In genomic region chr16:24344791-24345190, GRCh38 we compare ENCODE assay signal across 17 cellular contexts.
DNase-seq lines count a peak whose midpoint lies in the region; ATAC-seq, FAIRE-seq and TF ChIP-seq lines count a peak whose summit lies in the region.
"Had no signal": no experiment of that assay in that cellular context is flagged by ENCODE, and none has a peak within 500 bp of the region (broad histone marks: within the 10 kb centered on the region; RNA-seq: fewer than 3 reads in every experiment).

No MANE protein-coding gene starts in this region.

- FAIRE-seq in GM12878 (lab: Jason Lieb, UNC): peak; percentile 41
- FAIRE-seq: H1 had no signal

- RAD21 ChIA-PET in GM12878 (lab: Charles Lee; ENCODE audit: unreplicated experiment): no interaction called here

- H3K4me2 ChIP-seq in GM12878 (ENCODE audit: control insufficient read depth, insufficient read depth): no peak overlapping the region

- TF ChIP-seq RAD21 in GM12878 (IDR thresholded peaks at IDR 0.05; ENCODE audit: insufficient read depth, low read depth, low read length): no peak

- TF ChIP-seq CTCF in GM12878 (IDR thresholded peaks at IDR 0.05 in 2 of 3, conservative IDR thresholded peaks at IDR 0.05 in 1 of 3; ENCODE audit: control insufficient read depth in 2 of 3, extremely low read depth in 1 of 3, insufficient read depth in 1 of 3, low read depth in 3 of 3, low read length in 3 of 3): no peak

- TF ChIP-seq EP300 in GM12878 (IDR thresholded peaks at IDR 0.05; ENCODE audit: borderline replicate concordance in 1 of 2, control insufficient read depth in 1 of 2, low read depth in 2 of 2, low read length in 2 of 2): no peak

- TF ChIP-seq POLR2A in GM12878 (IDR thresholded peaks at IDR 0.05; ENCODE audit: low read depth, low read length): no peak

- H3K4me3 ChIP-seq in GM12878: no peak overlapping the region
- H3K4me3 ChIP-seq: HAP-1 had no signal

- in situ Hi-C loops in GM12878 (cut with MboI): no loop called here

- H2AFZ ChIP-seq in GM12878 (ENCODE audit: control insufficient read depth, low read depth, low read length): no peak overlapping the region

- CTCF ChIA-PET in GM12878 (lab: Yijun Ruan, JAX): no interaction called here

- SMC1A ChIA-PET in GM12878 (lab: Charles Lee; ENCODE audit: uncharacterized antibody, unreplicated experiment): interaction anchor here (1.7 kb wide), 1 partner anchor 15 kb away, joined by 3 read pairs; no protein-coding TSS in a partner anchor

- peak; percentile 9 for DNase-seq in Daoy (ENCODE audit: low read depth)
- peak; percentile 13 for DNase-seq in NCI-H69 (lab: John Stamatoyannopoulos, UW)
- no peak for DNase-seq in GM12878 (ENCODE audit: low read depth, low spot score)
- peak; percentile 53 for DNase-seq in mucosa of gallbladder (ENCODE audit: low spot score)
- no peak for DNase-seq in activated gamma-delta T cell (lab: John Stamatoyannopoulos, UW)
- no peak for DNase-seq in UCSD-AML1 (lab: John Stamatoyannopoulos, UW; ENCODE audit: unreplicated experiment)
- DNase-seq in midbrain (lab: John Stamatoyannopoulos, UW): no peak
- DNase-seq: CD4-positive, alpha-beta memory T cell; DND-41; GF-D8; HFFc6; IMR-90; KBM-7 had no signal

- no peak overlapping the region for H3K27ac ChIP-seq in GM12878 (ENCODE audit: control insufficient read depth, insufficient read depth)
- H3K27ac ChIP-seq: C4-2B had no signal

- H3K36me3 ChIP-seq in GM12878 (ENCODE audit: control insufficient read depth in 2 of 2, insufficient read depth in 2 of 2, low read length in 1 of 2): no peaks in the 10 kb centered on the region
- H3K36me3 ChIP-seq: HAP-1 had no signal

- no peaks in the 10 kb centered on the region for H3K79me2 ChIP-seq in GM12878 (ENCODE audit: control insufficient read depth, insufficient read depth, low read length)

- BruUV-seq in GM12878 (replicated peaks; lab: Mats Ljungman, UMichigan): no TSS peak

- WGBS in GM12878 (ENCODE audit: insufficient coverage, insufficient replicate concordance, low lambda C conversion rate, missing lambda C conversion rate): 46% methylated on average over 2 of the region's 2 CpGs

- H4K20me1 ChIP-seq in GM12878 (ENCODE audit: control insufficient read depth, insufficient read depth): no peaks in the 10 kb centered on the region

- H3K9me3 ChIP-seq in GM12878 (replicated peaks; ENCODE audit: control insufficient read depth, insufficient read depth, low read length): no peaks in the 10 kb centered on the region
- H3K9me3 ChIP-seq: HAP-1 had no signal

- intact Hi-C loops in GM12878 (cut with micrococcal nuclease; ENCODE audit: unreplicated experiment): no loop called here

- ATAC-seq in GM12878: no peak
- ATAC-seq in HG03520 (IDR thresholded peaks at IDR 0.05; ENCODE audit: unreplicated experiment): no peak

- POLR2A ChIA-PET in GM12878 (lab: Charles Lee): no interaction called here

- H3K27me3 ChIP-seq in GM12878 (replicated peaks in 1 of 2; ENCODE audit: control insufficient read depth in 2 of 2, insufficient read depth in 2 of 2, low read length in 1 of 2): no peaks in the 10 kb centered on the region

- no peaks in the 10 kb centered on the region for H3K4me1 ChIP-seq in GM12878 (ENCODE audit: control insufficient read depth, insufficient read depth, low read length)
- H3K4me1 ChIP-seq: HAP-1 had no signal

- no peak overlapping the region for H3K9ac ChIP-seq in GM12878 (ENCODE audit: control insufficient read depth, insufficient read depth, low read length)

TF ChIP-seq in GM12878, 131 proteins besides CTCF, POLR2A, EP300 and RAD21:
- TF ChIP-seq TCF3 (IDR thresholded peaks at IDR 0.05; ENCODE audit: borderline replicate concordance, insufficient read depth, low read depth, low read length) (no peak), ZNF274 (IDR thresholded peaks at IDR 0.05; ENCODE audit: insufficient read depth, insufficient read length) (no peak), MTA3 (IDR thresholded peaks at IDR 0.05; ENCODE audit: borderline replicate concordance, low read length) (no peak), NFYA (IDR thresholded peaks at IDR 0.05; ENCODE audit: borderline replicate concordance, low read depth, low read length) (no peak), YBX1 (IDR thresholded peaks at IDR 0.05) (no peak), LARP7 (IDR thresholded peaks at IDR 0.05) (no peak), PKNOX1 (IDR thresholded peaks at IDR 0.05) (no peak), FOXM1 (IDR thresholded peaks at IDR 0.05; ENCODE audit: low read depth, low read length) (no peak)
- TF ChIP-seq, protein P1, sequence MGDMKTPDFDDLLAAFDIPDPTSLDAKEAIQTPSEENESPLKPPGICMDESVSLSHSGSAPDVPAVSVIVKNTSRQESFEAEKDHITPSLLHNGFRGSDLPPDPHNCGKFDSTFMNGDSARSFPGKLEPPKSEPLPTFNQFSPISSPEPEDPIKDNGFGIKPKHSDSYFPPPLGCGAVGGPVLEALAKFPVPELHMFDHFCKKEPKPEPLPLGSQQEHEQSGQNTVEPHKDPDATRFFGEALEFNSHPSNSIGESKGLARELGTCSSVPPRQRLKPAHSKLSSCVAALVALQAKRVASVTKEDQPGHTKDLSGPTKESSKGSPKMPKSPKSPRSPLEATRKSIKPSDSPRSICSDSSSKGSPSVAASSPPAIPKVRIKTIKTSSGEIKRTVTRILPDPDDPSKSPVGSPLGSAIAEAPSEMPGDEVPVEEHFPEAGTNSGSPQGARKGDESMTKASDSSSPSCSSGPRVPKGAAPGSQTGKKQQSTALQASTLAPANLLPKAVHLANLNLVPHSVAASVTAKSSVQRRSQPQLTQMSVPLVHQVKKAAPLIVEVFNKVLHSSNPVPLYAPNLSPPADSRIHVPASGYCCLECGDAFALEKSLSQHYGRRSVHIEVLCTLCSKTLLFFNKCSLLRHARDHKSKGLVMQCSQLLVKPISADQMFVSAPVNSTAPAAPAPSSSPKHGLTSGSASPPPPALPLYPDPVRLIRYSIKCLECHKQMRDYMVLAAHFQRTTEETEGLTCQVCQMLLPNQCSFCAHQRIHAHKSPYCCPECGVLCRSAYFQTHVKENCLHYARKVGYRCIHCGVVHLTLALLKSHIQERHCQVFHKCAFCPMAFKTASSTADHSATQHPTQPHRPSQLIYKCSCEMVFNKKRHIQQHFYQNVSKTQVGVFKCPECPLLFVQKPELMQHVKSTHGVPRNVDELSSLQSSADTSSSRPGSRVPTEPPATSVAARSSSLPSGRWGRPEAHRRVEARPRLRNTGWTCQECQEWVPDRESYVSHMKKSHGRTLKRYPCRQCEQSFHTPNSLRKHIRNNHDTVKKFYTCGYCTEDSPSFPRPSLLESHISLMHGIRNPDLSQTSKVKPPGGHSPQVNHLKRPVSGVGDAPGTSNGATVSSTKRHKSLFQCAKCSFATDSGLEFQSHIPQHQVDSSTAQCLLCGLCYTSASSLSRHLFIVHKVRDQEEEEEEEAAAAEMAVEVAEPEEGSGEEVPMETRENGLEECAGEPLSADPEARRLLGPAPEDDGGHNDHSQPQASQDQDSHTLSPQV (IDR thresholded peaks at IDR 0.05): no peak
- TF ChIP-seq, protein P2, sequence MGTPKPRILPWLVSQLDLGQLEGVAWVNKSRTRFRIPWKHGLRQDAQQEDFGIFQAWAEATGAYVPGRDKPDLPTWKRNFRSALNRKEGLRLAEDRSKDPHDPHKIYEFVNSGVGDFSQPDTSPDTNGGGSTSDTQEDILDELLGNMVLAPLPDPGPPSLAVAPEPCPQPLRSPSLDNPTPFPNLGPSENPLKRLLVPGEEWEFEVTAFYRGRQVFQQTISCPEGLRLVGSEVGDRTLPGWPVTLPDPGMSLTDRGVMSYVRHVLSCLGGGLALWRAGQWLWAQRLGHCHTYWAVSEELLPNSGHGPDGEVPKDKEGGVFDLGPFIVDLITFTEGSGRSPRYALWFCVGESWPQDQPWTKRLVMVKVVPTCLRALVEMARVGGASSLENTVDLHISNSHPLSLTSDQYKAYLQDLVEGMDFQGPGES (IDR thresholded peaks at IDR 0.05): no peak
- TF ChIP-seq, protein P3, sequence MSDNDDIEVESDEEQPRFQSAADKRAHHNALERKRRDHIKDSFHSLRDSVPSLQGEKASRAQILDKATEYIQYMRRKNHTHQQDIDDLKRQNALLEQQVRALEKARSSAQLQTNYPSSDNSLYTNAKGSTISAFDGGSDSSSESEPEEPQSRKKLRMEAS (IDR thresholded peaks at IDR 0.05; ENCODE audit: low read depth, low read length): no peak
- TF ChIP-seq, protein P4, sequence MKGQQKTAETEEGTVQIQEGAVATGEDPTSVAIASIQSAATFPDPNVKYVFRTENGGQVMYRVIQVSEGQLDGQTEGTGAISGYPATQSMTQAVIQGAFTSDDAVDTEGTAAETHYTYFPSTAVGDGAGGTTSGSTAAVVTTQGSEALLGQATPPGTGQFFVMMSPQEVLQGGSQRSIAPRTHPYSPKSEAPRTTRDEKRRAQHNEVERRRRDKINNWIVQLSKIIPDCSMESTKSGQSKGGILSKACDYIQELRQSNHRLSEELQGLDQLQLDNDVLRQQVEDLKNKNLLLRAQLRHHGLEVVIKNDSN (IDR thresholded peaks at IDR 0.05; ENCODE audit: borderline replicate concordance, extremely low read length, insufficient read depth, low read depth, low read length): no peak

Comparison
In these comparisons a context has a peak if more than half of its experiments do, and no peak if none do; other contexts are left out.
1. DNase-seq: peak in Daoy (single experiment), NCI-H69 (single experiment) and mucosa of gallbladder (single experiment); none in GM12878 (single experiment), activated gamma-delta T cell (single experiment), UCSD-AML1 (single experiment) and midbrain (single experiment).